ENCODE assay signal across 8 cellular contexts in the genomic region with DNA sequence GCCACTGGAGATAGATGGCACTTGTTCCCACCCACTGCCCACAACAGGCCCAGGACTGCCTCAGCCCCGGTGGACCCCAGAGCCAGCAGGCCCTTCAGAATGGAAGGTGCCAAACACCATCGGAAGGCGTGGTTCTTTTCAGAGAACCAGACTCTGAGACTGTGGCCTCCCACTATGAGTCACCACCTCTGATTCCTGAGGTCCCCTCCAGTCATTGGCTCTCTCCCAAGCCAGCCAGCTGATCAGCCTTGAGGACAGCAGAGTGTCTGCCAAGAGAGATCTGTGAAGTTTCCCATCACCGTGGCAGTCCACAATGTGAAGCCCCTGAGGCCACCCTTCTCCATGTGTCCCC. TPM values are rescaled to one million over a fixed set of nuclear protein-coding genes. Genes with fewer than 3 reads are reported as not detected.
DNase-seq lines count a peak whose midpoint lies in the region; ATAC-seq and TF ChIP-seq lines count a peak whose summit lies in the region.

No MANE protein-coding gene starts in this region.

- ATAC-seq in GM19468 (IDR thresholded peaks at IDR 0.05; ENCODE audit: extremely low read depth, unreplicated experiment) (peak; percentile 70), HG03432 (IDR thresholded peaks at IDR 0.05; ENCODE audit: unreplicated experiment) (peak; percentile 94), mucosa of descending colon (peak; percentile 55)

- intact Hi-C loops in mucosa of descending colon (cut with DNase I, micrococcal nuclease), result no loop called here

- no peak for TF ChIP-seq CTCF in mucosa of descending colon (IDR thresholded peaks at IDR 0.05)

- no peaks in the 10 kb centered on the region for H3K36me3 ChIP-seq in mucosa of descending colon (ENCODE audit: low read depth)

- in situ Hi-C loops in SK-MEL-5 (cut with HindIII; ENCODE audit: low pct_unique_long_range_greater_than_20kb, low sequenced_read_pairs), result no loop called here

- DNase-seq in DMS79 (lab: John Stamatoyannopoulos, UW) (peak; percentile 74), SK-MEL-5 (ENCODE audit: low read depth, low spot score) (peak; percentile 73), dermis blood vessel endothelial cell (peak; percentile 91), mucosa of descending colon (peak; percentile 79 to 88 (median 85)), NCI-H1417 treated with DMSO at 0.1 percent for 48 hours (lab: John Stamatoyannopoulos, UW) (no peak), mesenteric fat pad (ENCODE audit: low spot score) (no peak)

- no peak overlapping the region for H3K4me3 ChIP-seq in mucosa of descending colon

- H3K9me3 ChIP-seq in mucosa of descending colon, result no peaks in the 10 kb centered on the region

- H3K4me1 ChIP-seq in mucosa of descending colon (ENCODE audit: low read depth), result peaks cover 31% of the 10 kb centered on the region

RNA-seq across cellular contexts. Expression of a gene that starts 10.4 kb away (rescaled TPM):
- total RNA-seq in SK-MEL-5 (2014; rRNA removed; shearing (Covaris generic)), result 24.5 and 26.4 TPM in 2 replicates
- 11.9 and 13.1 TPM in 2 replicates for polyA plus RNA-seq in SK-MEL-5 (2015; cell fraction: cytosol; rRNA removed)
- 16.1 and 19.1 TPM in 2 replicates for polyA plus RNA-seq in SK-MEL-5 (2015; cell fraction: nucleus; rRNA removed)
- total RNA-seq in dermis blood vessel endothelial cell, result 27.2 and 28.4 TPM in 2 replicates
- total RNA-seq in mucosa of descending colon, result 10 to 100 TPM; 71.8 to 80.6 (median 77.1) TPM
- total RNA-seq in mesenteric fat pad, result 62.0 TPM

RNA-seq across cellular contexts. Expression of a gene that starts 20.0 kb away (rescaled TPM):
- total RNA-seq in SK-MEL-5 (2014; rRNA removed; shearing (Covaris generic)), result not detected in 2 replicates
- not detected in 2 replicates for polyA plus RNA-seq in SK-MEL-5 (2015; cell fraction: cytosol; rRNA removed)
- 0.59 TPM in 1 of 2 replicates, not detected in the other for polyA plus RNA-seq in SK-MEL-5 (2015; cell fraction: nucleus; rRNA removed)
- total RNA-seq in dermis blood vessel endothelial cell, result 0.17 TPM in 1 of 2 replicates, not detected in the other
- 1 to 10 TPM in 1 of 3 donors, under 1 TPM in 2; 0.80 to 3.6 (median 0.95) TPM for total RNA-seq in mucosa of descending colon
- not detected for total RNA-seq in mesenteric fat pad

Comparison
In these comparisons a context has a peak if more than half of its experiments do, and no peak if none do; other contexts are left out.
1. DNase-seq: peak in DMS79 (single experiment), SK-MEL-5 (single experiment), dermis blood vessel endothelial cell (single experiment) and mucosa of descending colon (3 of 3); none in NCI-H1417 treated with DMSO at 0.1 percent for 48 hours (single experiment) and mesenteric fat pad (single experiment).
2. Peak in every context shown above with its lines, with median percentiles within 50 percentile points of each other: ATAC-seq.